Comparison of ENCODE assay signal across 18 cellular contexts in the genomic region with DNA sequence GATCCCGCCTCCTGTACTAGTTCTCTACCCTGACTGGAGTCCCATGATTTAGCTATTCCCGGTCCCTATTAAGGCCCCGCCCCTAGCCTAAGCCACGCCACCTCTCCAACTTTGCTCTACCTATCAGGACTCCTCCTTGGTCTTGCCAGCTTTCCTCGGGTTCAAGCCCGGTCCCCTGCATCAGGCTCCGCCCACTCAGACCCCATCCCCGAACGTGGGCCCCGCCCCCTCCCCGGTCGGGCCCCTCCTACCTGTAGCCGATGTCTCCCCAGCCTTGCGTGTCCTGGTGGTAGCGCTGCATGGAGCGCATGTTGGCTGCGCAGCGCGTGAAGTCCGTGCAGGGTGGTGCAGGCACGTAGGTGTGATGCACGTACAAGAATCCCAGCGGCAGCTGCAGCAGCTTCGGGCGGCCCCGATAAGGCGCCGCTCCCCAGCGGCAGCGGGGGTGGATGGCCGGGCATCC. TPM values are rescaled to one million over a fixed set of nuclear protein-coding genes. Genes with fewer than 3 reads are reported as not detected.
DNase-seq lines count a peak whose midpoint lies in the region; ATAC-seq and TF ChIP-seq lines count a peak whose summit lies in the region.
"Had no signal": no experiment of that assay in that cellular context is flagged by ENCODE, and none has a peak within 500 bp of the region (broad histone marks: within the 10 kb centered on the region; RNA-seq: fewer than 3 reads in every experiment).

No MANE protein-coding gene starts in this region.

- no peaks in the 10 kb centered on the region for H3K9me3 ChIP-seq in CD8-positive, alpha-beta T cell (ENCODE audit: low read length)
- H3K9me3 ChIP-seq: SJSA1 had no signal

- no peak overlapping the region for H3K27ac ChIP-seq in CD8-positive, alpha-beta T cell (ENCODE audit: low read depth, low read length)
- H3K27ac ChIP-seq in GM23338 (ENCODE audit: low read depth) = no peak overlapping the region
- H3K27ac ChIP-seq: SJSA1 had no signal

- H2AFZ ChIP-seq in GM23338 = no peak overlapping the region

- CTCF ChIA-PET in CD8-positive, alpha-beta T cell (lab: Charles Lee) = no interaction called here

- no peaks in the 10 kb centered on the region for H3K36me3 ChIP-seq in CD8-positive, alpha-beta T cell (ENCODE audit: insufficient read depth, low read length)
- no peaks in the 10 kb centered on the region for H3K36me3 ChIP-seq in GM23338 (ENCODE audit: insufficient read depth)
- H3K36me3 ChIP-seq: SJSA1 had no signal

- H3K4me1 Mint-ChIP-seq in CD8-positive, alpha-beta T cell (ENCODE audit: low read depth) = peaks cover 53% of the 10 kb centered on the region
- H3K4me1 Mint-ChIP-seq in GM23338 = peaks cover 5% of the 10 kb centered on the region; the same call in 1 of the 3 replicates
- peaks cover 49% of the 10 kb centered on the region for H3K4me1 Mint-ChIP-seq in central memory CD8-positive, alpha-beta T cell
- H3K4me1 Mint-ChIP-seq in natural killer cell treated with Interleukin-12 subunit alpha and Interleukin-12 subunit beta and Interleukin-15 and Interleukin-18, amount 100 ng/mL, for 72 hours (ENCODE audit: low read depth in 2 of 2) = peaks cover 40 to 43% of the 10 kb centered on the region in 2 donors

- H3K4me3 ChIP-seq in CD8-positive, alpha-beta T cell (ENCODE audit: low read depth, low read length) = no peak overlapping the region
- H3K4me3 ChIP-seq in GM23338 = no peak overlapping the region
- H3K4me3 ChIP-seq: SJSA1 had no signal

- DNase-seq in CD8-positive, alpha-beta T cell = no peak
- DNase-seq in GM23338 (ENCODE audit: low spot score) = peak; percentile 41
- no peak for DNase-seq in central memory CD8-positive, alpha-beta T cell (ENCODE audit: low spot score in 2 of 2)
- DNase-seq in natural killer cell treated with Interleukin-12 subunit alpha and Interleukin-12 subunit beta and Interleukin-15 and Interleukin-18, amount 100 ng/mL, for 72 hours (ENCODE audit: low spot score) = peak; percentile 55
- no peak for DNase-seq in ureter (ENCODE audit: low spot score)
- no peak for DNase-seq in NCI-H748 (lab: John Stamatoyannopoulos, UW; ENCODE audit: unreplicated experiment)
- DNase-seq in NOMO-1 treated with dmso at 0.1 percent for 144 hours (lab: John Stamatoyannopoulos, UW; ENCODE audit: unreplicated experiment) = no peak
- DNase-seq: KBM-7; NCI-H1436 treated with DMSO at 0.1 percent for 48 hours; NCI-H2081; NCI-H524; NK-92 treated with Interleukin-12 subunit alpha and Interleukin-12 subunit beta, amount 100 ng/mL, for 24 hours; PC-3 had no signal

- H3K36me3 Mint-ChIP-seq in CD8-positive, alpha-beta T cell = no peaks in the 10 kb centered on the region
- peaks cover 10% of the 10 kb centered on the region; the same call in 2 of the 3 replicates for H3K36me3 Mint-ChIP-seq in GM23338 (ENCODE audit: low read depth)
- peaks cover 2% of the 10 kb centered on the region for H3K36me3 Mint-ChIP-seq in central memory CD8-positive, alpha-beta T cell (ENCODE audit: insufficient read depth)
- H3K36me3 Mint-ChIP-seq in natural killer cell treated with Interleukin-12 subunit alpha and Interleukin-12 subunit beta and Interleukin-15 and Interleukin-18, amount 100 ng/mL, for 72 hours = no peaks in the 10 kb centered on the region

- H3K4me1 ChIP-seq in CD8-positive, alpha-beta T cell (ENCODE audit: insufficient read depth, low read length) = peaks cover 26% of the 10 kb centered on the region
- H3K4me1 ChIP-seq in GM23338 (ENCODE audit: insufficient read depth) = no peaks in the 10 kb centered on the region

- H3K79me2 ChIP-seq in GM23338 (replicated peaks; ENCODE audit: insufficient read depth) = no peaks in the 10 kb centered on the region

- no peaks in the 10 kb centered on the region for H4K20me1 ChIP-seq in GM23338 (replicated peaks; ENCODE audit: insufficient read depth)

- no peaks in the 10 kb centered on the region for H3K9me3 Mint-ChIP-seq in CD8-positive, alpha-beta T cell
- H3K9me3 Mint-ChIP-seq in GM23338 = peaks cover 48% of the 10 kb centered on the region
- H3K9me3 Mint-ChIP-seq in central memory CD8-positive, alpha-beta T cell = no peaks in the 10 kb centered on the region
- H3K9me3 Mint-ChIP-seq in natural killer cell treated with Interleukin-12 subunit alpha and Interleukin-12 subunit beta and Interleukin-15 and Interleukin-18, amount 100 ng/mL, for 72 hours = no peaks in the 10 kb centered on the region

- no peaks in the 10 kb centered on the region; the same call in 1 of the 2 replicates for H3F3A ChIP-seq in GM23338 (replicated peaks; ENCODE audit: low read depth)

- intact Hi-C loops in CD8-positive, alpha-beta T cell (cut with DNase I, micrococcal nuclease) = no loop called here

- peak overlapping the region; percentile 37 for H3K4me3 Mint-ChIP-seq in CD8-positive, alpha-beta T cell
- no peak overlapping the region for H3K4me3 Mint-ChIP-seq in GM23338
- peak overlapping the region; percentile 25 for H3K4me3 Mint-ChIP-seq in central memory CD8-positive, alpha-beta T cell
- H3K4me3 Mint-ChIP-seq in natural killer cell treated with Interleukin-12 subunit alpha and Interleukin-12 subunit beta and Interleukin-15 and Interleukin-18, amount 100 ng/mL, for 72 hours = no peak overlapping the region

- no peak overlapping the region for H3K27ac Mint-ChIP-seq in CD8-positive, alpha-beta T cell
- H3K27ac Mint-ChIP-seq in GM23338 = no peak overlapping the region
- no peak overlapping the region for H3K27ac Mint-ChIP-seq in central memory CD8-positive, alpha-beta T cell (ENCODE audit: low read depth)
- no peak overlapping the region for H3K27ac Mint-ChIP-seq in natural killer cell treated with Interleukin-12 subunit alpha and Interleukin-12 subunit beta and Interleukin-15 and Interleukin-18, amount 100 ng/mL, for 72 hours

- H3K4me2 ChIP-seq in GM23338 = no peak overlapping the region

- H3K27me3 ChIP-seq in CD8-positive, alpha-beta T cell (ENCODE audit: insufficient read depth, low read length) = no peaks in the 10 kb centered on the region
- peaks cover 42% of the 10 kb centered on the region for H3K27me3 ChIP-seq in GM23338 (ENCODE audit: insufficient read depth)

- TF ChIP-seq CTCF in CD8-positive, alpha-beta T cell (IDR thresholded peaks at IDR 0.05) = no peak
- TF ChIP-seq CTCF in GM23338 (conservative IDR thresholded peaks at IDR 0.05; ENCODE audit: low read depth in 2 of 2) = no peak

- H3K9me2 ChIP-seq in GM23338 (ENCODE audit: insufficient read depth) = no peaks in the 10 kb centered on the region

- POLR2A ChIA-PET in CD8-positive, alpha-beta T cell (lab: Charles Lee) = no interaction called here

- ATAC-seq in CD8-positive, alpha-beta T cell = no peak
- no peak; the same call in 2 of the 3 replicates for ATAC-seq in GM23338
- no peak for ATAC-seq in central memory CD8-positive, alpha-beta T cell (replicated peaks; ENCODE audit: extremely low read depth, poor library complexity, severe bottlenecking)
- no peak for ATAC-seq in natural killer cell treated with Interleukin-12 subunit alpha and Interleukin-12 subunit beta and Interleukin-15 and Interleukin-18, amount 100 ng/mL, for 72 hours
- no peak for ATAC-seq in GM21423 (IDR thresholded peaks at IDR 0.05; ENCODE audit: unreplicated experiment)
- ATAC-seq: PC-3 had no signal

- H3K27me3 Mint-ChIP-seq in CD8-positive, alpha-beta T cell (ENCODE audit: low read depth) = no peaks in the 10 kb centered on the region
- H3K27me3 Mint-ChIP-seq in GM23338 (ENCODE audit: insufficient read depth, low read depth, poor library complexity) = peaks cover 39% of the 10 kb centered on the region
- H3K27me3 Mint-ChIP-seq in central memory CD8-positive, alpha-beta T cell = no peaks in the 10 kb centered on the region
- peaks cover 0 to 8% of the 10 kb centered on the region in 2 donors for H3K27me3 Mint-ChIP-seq in natural killer cell treated with Interleukin-12 subunit alpha and Interleukin-12 subunit beta and Interleukin-15 and Interleukin-18, amount 100 ng/mL, for 72 hours

TF ChIP-seq in GM23338, 12 proteins besides CTCF, POLR2A, EP300 and RAD21 (continues in another document):
- TF ChIP-seq EZH2 (IDR thresholded peaks at IDR 0.05; ENCODE audit: low read depth, unreplicated experiment) = no peak
- no peak for TF ChIP-seq STAT1 (IDR thresholded peaks at IDR 0.05; ENCODE audit: unreplicated experiment)
- no peak for TF ChIP-seq POLR2AphosphoS5 (IDR thresholded peaks at IDR 0.05; ENCODE audit: low read depth)

RNA-seq across cellular contexts. Expression of a gene that starts 7.3 kb away (rescaled TPM):
- 10 to 100 TPM; 80.0 to 83.1 TPM for total RNA-seq in CD8-positive, alpha-beta T cell
- total RNA-seq in GM23338 (2014; rRNA removed; shearing (Covaris generic)) = 1.3 and 1.9 TPM in 2 replicates
- 1.6 and 1.8 TPM in 2 replicates for polyA plus RNA-seq in GM23338 (2016; fragmentation: Nextera tagmentation; extraction: Ambion mirVana)
- 100 to 1,000 TPM; 129 to 158 TPM for total RNA-seq in natural killer cell treated with Interleukin-12 subunit alpha and Interleukin-12 subunit beta and Interleukin-15 and Interleukin-18, amount 100 ng/mL, for 72 hours
- total RNA-seq in ureter = 3.9 TPM
- total RNA-seq: G401, PC-3, SJSA1 had no signal
- polyA plus RNA-seq: BJ had no signal

RNA-seq across cellular contexts. Expression of a gene that starts 7.6 kb away (rescaled TPM):
- not detected for total RNA-seq in CD8-positive, alpha-beta T cell
- total RNA-seq in GM23338 (2014; rRNA removed; shearing (Covaris generic)) = not detected in 2 replicates
- polyA plus RNA-seq in GM23338 (2016; fragmentation: Nextera tagmentation; extraction: Ambion mirVana) = not detected in 2 replicates
- not detected for total RNA-seq in natural killer cell treated with Interleukin-12 subunit alpha and Interleukin-12 subunit beta and Interleukin-15 and Interleukin-18, amount 100 ng/mL, for 72 hours
- 0.34 TPM for total RNA-seq in ureter
- total RNA-seq: G401, PC-3, SJSA1 had no signal
- polyA plus RNA-seq: AG04450, BJ had no signal

RNA-seq across cellular contexts. Expression of a gene that starts 21.9 kb away (rescaled TPM):
- 10 to 100 TPM; 16.4 to 20.1 TPM for total RNA-seq in CD8-positive, alpha-beta T cell
- total RNA-seq in GM23338 (2014; rRNA removed; shearing (Covaris generic)) = 29.0 and 39.5 TPM in 2 replicates
- 8.9 and 10.3 TPM in 2 replicates for polyA plus RNA-seq in GM23338 (2016; fragmentation: Nextera tagmentation; extraction: Ambion mirVana)
- 10 to 100 TPM; 27.3 to 46.3 TPM for total RNA-seq in natural killer cell treated with Interleukin-12 subunit alpha and Interleukin-12 subunit beta and Interleukin-15 and Interleukin-18, amount 100 ng/mL, for 72 hours
- total RNA-seq in ureter = 42.3 TPM

RNA-seq across cellular contexts. Expression of a gene that starts 36.7 kb away (rescaled TPM):
- under 1 TPM; 0.36 to 0.46 TPM for total RNA-seq in CD8-positive, alpha-beta T cell
- total RNA-seq in GM23338 (2014; rRNA removed; shearing (Covaris generic)) = 0.19 and 1.5 TPM in 2 replicates
- polyA plus RNA-seq in GM23338 (2016; fragmentation: Nextera tagmentation; extraction: Ambion mirVana) = 0.24 and 0.35 TPM in 2 replicates
- total RNA-seq in natural killer cell treated with Interleukin-12 subunit alpha and Interleukin-12 subunit beta and Interleukin-15 and Interleukin-18, amount 100 ng/mL, for 72 hours = under 1 TPM; 0.24 to 0.86 TPM
- 19.8 TPM for total RNA-seq in ureter
- total RNA-seq: SJSA1 had no signal
- polyA plus RNA-seq: AG04450, BJ had no signal

RNA-seq across cellular contexts. Expression of a gene that starts 52.9 kb away (rescaled TPM):
- total RNA-seq in CD8-positive, alpha-beta T cell = 100 to 1,000 TPM; 174 to 199 TPM
- 143 and 165 TPM in 2 replicates for total RNA-seq in GM23338 (2014; rRNA removed; shearing (Covaris generic))
- polyA plus RNA-seq in GM23338 (2016; fragmentation: Nextera tagmentation; extraction: Ambion mirVana) = 72.2 and 78.8 TPM in 2 replicates
- total RNA-seq in natural killer cell treated with Interleukin-12 subunit alpha and Interleukin-12 subunit beta and Interleukin-15 and Interleukin-18, amount 100 ng/mL, for 72 hours = 100 to 1,000 TPM in 1 of 2 donors, 10 to 100 TPM in 1; 72.8 to 123 TPM
- 133 TPM for total RNA-seq in ureter

Comparison
In these comparisons a context has a peak if more than half of its experiments do, and no peak if none do; other contexts are left out.
1. DNase-seq: peak in GM23338 (single experiment) and natural killer cell treated with Interleukin-12 subunit alpha and Interleukin-12 subunit beta and Interleukin-15 and Interleukin-18, amount 100 ng/mL, for 72 hours (single experiment); none in CD8-positive, alpha-beta T cell (0 of 7), central memory CD8-positive, alpha-beta T cell (0 of 2), ureter (single experiment), NCI-H748 (single experiment) and NOMO-1 treated with dmso at 0.1 percent for 144 hours (single experiment).
2. H3K4me3 Mint-ChIP-seq: peak in CD8-positive, alpha-beta T cell (single experiment) and central memory CD8-positive, alpha-beta T cell (single experiment); none in GM23338 (single experiment) and natural killer cell treated with Interleukin-12 subunit alpha and Interleukin-12 subunit beta and Interleukin-15 and Interleukin-18, amount 100 ng/mL, for 72 hours (single experiment).
3. RNA of a gene that starts 7.3 kb away (total RNA-seq): 129 to 158 TPM in natural killer cell treated with Interleukin-12 subunit alpha and Interleukin-12 subunit beta and Interleukin-15 and Interleukin-18, amount 100 ng/mL, for 72 hours and 80.0 to 83.1 TPM in CD8-positive, alpha-beta T cell; 3.9 TPM in ureter (single experiment) and 1.3 to 1.9 TPM in GM23338; every median in the first group is over 10 times any median in the second.